ENCODE assay signal across 27 cellular contexts in genomic region chr20:34626978-34627377, GRCh38. TPM values are rescaled to one million over a fixed set of nuclear protein-coding genes. Genes with fewer than 3 reads are reported as not detected.
DNase-seq lines count a peak whose midpoint lies in the region; ATAC-seq and TF ChIP-seq lines count a peak whose summit lies in the region.
"Had no signal": no experiment of that assay in that cellular context is flagged by ENCODE, and none has a peak within 500 bp of the region (broad histone marks: within the 10 kb centered on the region; RNA-seq: fewer than 3 reads in every experiment).

No MANE protein-coding gene starts in this region.

- peak overlapping the region; percentile 50 to 75 (median 70) for H3K27ac ChIP-seq in heart right ventricle
- H3K27ac ChIP-seq: C4-2B, ovary had no signal

- H3K4me3 ChIP-seq in heart right ventricle = peak overlapping the region in 1 of 10 donors; percentile 0
- H3K4me3 ChIP-seq: lung, MG63, mucosa of descending colon, ovary had no signal

- intact Hi-C loops in heart right ventricle (cut with DNase I) (no loop called here), cardiac septum (cut with DNase I) (no loop called here)

- H3K36me3 ChIP-seq in heart right ventricle = peaks cover 0 to 34% (median 0%) of the 10 kb centered on the region in 9 donors
- H3K36me3 ChIP-seq: ovary had no signal

- peaks cover 0 to 24% (median 7%) of the 10 kb centered on the region in 9 donors for H3K4me1 ChIP-seq in heart right ventricle

- DNase-seq in heart right ventricle (no peak), cardiac septum (ENCODE audit: low spot score) (no peak), NOMO-1 treated with DMSO at 0.1 percent for 48 hours (lab: John Stamatoyannopoulos, UW; ENCODE audit: unreplicated experiment) (peak; percentile 57), dermis microvascular lymphatic vessel endothelial cell (ENCODE audit: low read depth in 2 of 2) (peak; percentile 6 to 19), OCI-M2 (lab: John Stamatoyannopoulos, UW; ENCODE audit: unreplicated experiment) (no peak)
- DNase-seq in central memory CD4-positive, alpha-beta T cell = no peak
- DNase-seq: activated CD4-positive, alpha-beta T cell treated with anti-CD3 and anti-CD28 coated beads, Interleukin-2, amount 50 U/mL, for 1 hour; activated gamma-delta T cell treated with Interleukin-2 at 50 U/mL for 16 hours; activated T-cell treated with anti-CD3 and anti-CD28 coated beads, Interleukin-2, amount 50 U/mL, for 4 hours; Calu3; HCEC 1CT; islet precursor cell; KBM-7; MG63; mucosa of descending colon; NCI-H1436 treated with DMSO at 0.1 percent for 48 hours; NCI-H2171 treated with DMSO at 0.1 percent for 48 hours; NCI-H524 treated with DMSO at 0.1 percent for 48 hours; ovary; retina; RPMI8226; stimulated activated CD4-positive, alpha-beta T cell treated with anti-CD3 and anti-CD28 coated beads, Interleukin-2, amount 100 ng/mL, for 48 hours; T-helper 9 cell had no signal

- 35 to 48% methylated on average over 2 of the region's 2 CpGs for WGBS in heart right ventricle, 2 donors

- ATAC-seq in heart right ventricle = peak in 3 of 8 donors; percentile 45 to 57 (median 53)
- no peak for ATAC-seq in HG03521 (IDR thresholded peaks at IDR 0.05; ENCODE audit: unreplicated experiment)
- ATAC-seq: activated T-cell treated with anti-CD3 and anti-CD28 coated beads, Interleukin-2, amount 50 U/mL, for 4 hours; WTC11 had no signal

- no peak for TF ChIP-seq CTCF in heart right ventricle (IDR thresholded peaks at IDR 0.05)

- no peaks in the 10 kb centered on the region for H3K27me3 ChIP-seq in heart right ventricle
- H3K27me3 ChIP-seq: MG63, ovary had no signal

- no peaks in the 10 kb centered on the region for H3K9me3 ChIP-seq in heart right ventricle
- H3K9me3 ChIP-seq: MG63, mucosa of descending colon, ovary had no signal

RNA-seq across cellular contexts. Expression of gene PIGU, which starts 49.9 kb away (rescaled TPM):
- 10 to 100 TPM; 11.0 to 20.4 (median 14.1) TPM for total RNA-seq in heart right ventricle
- polyA plus RNA-seq in heart right ventricle = 10 to 100 TPM; 18.6 to 23.8 TPM
- 11.0 TPM for total RNA-seq in cardiac septum
- 3.9 and 5.9 TPM in 2 replicates for total RNA-seq in dermis microvascular lymphatic vessel endothelial cell

Comparison
In these comparisons a context has a peak if more than half of its experiments do, and no peak if none do; other contexts are left out.
1. DNase-seq: peak in NOMO-1 treated with DMSO at 0.1 percent for 48 hours (single experiment) and dermis microvascular lymphatic vessel endothelial cell (2 of 2); none in heart right ventricle (0 of 2), cardiac septum (single experiment), OCI-M2 (single experiment) and central memory CD4-positive, alpha-beta T cell (single experiment).